ENCODE assay signal across 1 cellular context in genomic region chr11:119023741-119024140, GRCh38.
TF ChIP-seq lines count a peak whose summit lies in the region.

No MANE protein-coding gene starts in this region.

TF ChIP-seq in HepG2, 621 proteins besides CTCF, POLR2A, EP300 and RAD21:
- TF ChIP-seq ATF3 (CRISPR knock-in tag; IDR thresholded peaks at IDR 0.05) = no peak
- peak; percentile 45; the same call in 1 of the 2 replicates for TF ChIP-seq RBFOX2 (IDR thresholded peaks at IDR 0.05; ENCODE audit: low read depth, low read length)
TF ChIP-seq in HepG2: peak in this region for 1.
